In genomic region chr22:26828311-26828710, GRCh38 we compare ENCODE assay signal across 28 cellular contexts.
DNase-seq lines count a peak whose midpoint lies in the region; ATAC-seq and TF ChIP-seq lines count a peak whose summit lies in the region.
"Had no signal": no experiment of that assay in that cellular context is flagged by ENCODE, and none has a peak within 500 bp of the region (broad histone marks: within the 10 kb centered on the region; RNA-seq: fewer than 3 reads in every experiment).

No MANE protein-coding gene starts in this region.

- no peaks in the 10 kb centered on the region for H3K36me3 ChIP-seq in right atrium auricular region
- H3K36me3 ChIP-seq: cardiac muscle cell, colonic mucosa, SJCRH30 had no signal

- TF ChIP-seq CTCF in GM12873 (IDR thresholded peaks at IDR 0.05; ENCODE audit: insufficient read depth, low read depth, low read length, missing control alignments) (peak; percentile 11), NB4 (IDR thresholded peaks at IDR 0.05; ENCODE audit: low read depth, low read length) (no peak), foreskin fibroblast (IDR thresholded peaks at IDR 0.05; ENCODE audit: low read depth, low read length) (no peak), right atrium auricular region (IDR thresholded peaks at IDR 0.05) (no peak)

- no peaks in the 10 kb centered on the region for H3K9me3 ChIP-seq in right atrium auricular region
- H3K9me3 ChIP-seq: colonic mucosa, heart right ventricle, SJCRH30 had no signal

- no peak overlapping the region for H3K4me3 ChIP-seq in NB4 (ENCODE audit: low read depth, low read length)
- H3K4me3 ChIP-seq in foreskin fibroblast (ENCODE audit: low read depth in 1 of 2, low read length in 2 of 2): no peak overlapping the region
- no peak overlapping the region for H3K4me3 ChIP-seq in right atrium auricular region
- H3K4me3 ChIP-seq: cardiac muscle cell, colonic mucosa, heart right ventricle, K562, SJCRH30, smooth muscle cell had no signal

- no peak overlapping the region for H3K27ac ChIP-seq in right atrium auricular region
- H3K27ac ChIP-seq: cardiac muscle cell, colonic mucosa, heart right ventricle, SJCRH30 had no signal

- TF ChIP-seq POLR2A in NB4 (IDR thresholded peaks at IDR 0.05; ENCODE audit: extremely low read depth, insufficient read length): no peak

- peak; percentile 42 for DNase-seq in EH (ENCODE audit: low read depth)
- peak; percentile 9 for DNase-seq in NB4 (ENCODE audit: low read depth)
- peak; percentile 6 to 31 for DNase-seq in foreskin fibroblast
- DNase-seq in right atrium auricular region (ENCODE audit: low spot score): no peak
- DNase-seq: activated CD4-positive, alpha-beta memory T cell treated with anti-CD3 and anti-CD28 coated beads for 36 hours; anterior cingulate cortex; C1 segment of cervical spinal cord; colonic mucosa; COR-L47; DMS53; effector memory CD4-positive, alpha-beta T cell; foreskin melanocyte; H7; heart right ventricle; MV-4-11; naive thymus-derived CD8-positive, alpha-beta T cell; NCI-H510A; SJCRH30; T-cell; trophoblast cell had no signal

- H3K27me3 ChIP-seq in right atrium auricular region: no peaks in the 10 kb centered on the region
- H3K27me3 ChIP-seq: cardiac muscle cell, colonic mucosa, heart right ventricle, SJCRH30 had no signal

- ATAC-seq in HG02642 (IDR thresholded peaks at IDR 0.05; ENCODE audit: poor library complexity, unreplicated experiment) (no peak), HG02678 (IDR thresholded peaks at IDR 0.05; ENCODE audit: unreplicated experiment) (no peak)
- ATAC-seq: activated CD4-positive, CD25-positive, alpha-beta regulatory T cell treated with anti-CD3 and anti-CD28 coated beads, Interleukin-2, amount 50 U/mL, for 24 hours; heart right ventricle; K562; naive thymus-derived CD8-positive, alpha-beta T cell; Panc1; T-cell had no signal

- H3K4me1 ChIP-seq in right atrium auricular region: no peaks in the 10 kb centered on the region
- H3K4me1 ChIP-seq: colonic mucosa had no signal
